17 cellular contexts compared by ENCODE assay signal in genomic region chr4:54625391-54625790, GRCh38. TPM values are rescaled to one million over a fixed set of nuclear protein-coding genes. Genes with fewer than 3 reads are reported as not detected.
A peak's percentile ranks its signal among the peaks of the same experiment; 100 is the strongest.
DNase-seq lines count a peak whose midpoint lies in the region; ATAC-seq lines count a peak whose summit lies in the region.
"Had no signal": no experiment of that assay in that cellular context is flagged by ENCODE, and none has a peak within 500 bp of the region (broad histone marks: within the 10 kb centered on the region; RNA-seq: fewer than 3 reads in every experiment).

No MANE protein-coding gene starts in this region.

- intact Hi-C loops in left ventricle myocardium superior (cut with micrococcal nuclease) = no loop called here

- ATAC-seq in left ventricle myocardium superior (peak; percentile 88), HG03039 (IDR thresholded peaks at IDR 0.05; ENCODE audit: unreplicated experiment) (no peak)
- ATAC-seq: natural killer cell treated with Interleukin-12 subunit alpha and Interleukin-12 subunit beta and Interleukin-15 and Interleukin-18, amount 100 ng/mL, for 72 hours had no signal

- DNase-seq in ELF-1 (ENCODE audit: low read depth, low spot score) (peak; percentile 27), brain pericyte (ENCODE audit: low read depth, low spot score) (peak; percentile 34), left ventricle myocardium superior (no peak), smooth muscle cell of the brain vasculature (ENCODE audit: low read depth, low spot score) (peak; percentile 17), cerebellar cortex (ENCODE audit: low spot score) (no peak), SHP77 treated with DMSO at 0.1 percent for 48 hours (lab: John Stamatoyannopoulos, UW) (no peak)
- DNase-seq: activated gamma-delta T cell treated with Interleukin-2 at 50 U/mL for 16 hours; activated T-cell treated with anti-CD3 and anti-CD28 coated beads, Interleukin-2, amount 50 U/mL, for 1 hour; central memory CD4-positive, alpha-beta T cell; erythroblast; KG1; midbrain; NCI-H1694 treated with DMSO at 0.1 percent for 48 hours had no signal

RNA-seq across cellular contexts. Expression of gene KIT, which starts 32.4 kb away (rescaled TPM):
- 1.4 TPM for total RNA-seq in left ventricle myocardium superior
- total RNA-seq: HT-29, OCI-LY7 had no signal

Comparison
In these comparisons a context has a peak if more than half of its experiments do, and no peak if none do; other contexts are left out.
1. DNase-seq: peak in ELF-1 (single experiment), brain pericyte (single experiment) and smooth muscle cell of the brain vasculature (single experiment); none in left ventricle myocardium superior (single experiment), cerebellar cortex (single experiment) and SHP77 treated with DMSO at 0.1 percent for 48 hours (single experiment).